In the genomic region with DNA sequence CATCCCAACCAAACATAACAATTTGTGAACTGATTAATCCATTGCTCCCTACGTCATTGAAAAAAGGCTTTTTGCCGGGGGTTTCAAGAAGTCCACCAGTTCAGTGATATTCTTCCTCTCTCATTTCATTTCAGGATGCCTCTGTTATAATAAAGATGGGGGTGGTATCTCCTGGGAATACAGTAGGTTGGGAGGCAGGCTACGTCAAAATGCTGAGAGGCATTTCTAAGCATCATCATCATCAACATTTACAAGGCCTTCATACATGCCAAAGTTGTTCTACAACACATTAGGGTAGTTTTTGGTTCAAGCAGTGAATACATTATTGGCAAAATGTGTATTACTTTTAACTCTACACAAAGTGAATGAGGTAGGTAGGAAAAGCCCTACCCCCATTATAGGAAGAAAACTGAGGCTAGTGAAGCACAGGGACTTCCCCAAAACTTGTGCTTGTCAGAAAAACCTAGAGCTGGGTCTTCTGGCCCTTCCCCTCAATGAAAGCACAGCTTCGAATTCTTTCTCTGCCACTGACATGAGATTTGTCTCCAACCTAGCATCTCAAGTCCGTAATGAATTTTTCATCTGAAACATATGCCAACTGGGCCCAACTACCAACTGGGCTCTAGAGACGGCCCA, we compare ENCODE assay signal across 8 cellular contexts. TPM values are rescaled to one million over a fixed set of nuclear protein-coding genes. Genes with fewer than 3 reads are reported as not detected.
DNase-seq lines count a peak whose midpoint lies in the region; ATAC-seq and TF ChIP-seq lines count a peak whose summit lies in the region.

No MANE protein-coding gene starts in this region.

- TF ChIP-seq CTCF in fibroblast of the aortic adventitia (IDR thresholded peaks at IDR 0.05; ENCODE audit: insufficient read depth, low read length) = no peak

- ATAC-seq in GM18519 (IDR thresholded peaks at IDR 0.05; ENCODE audit: low FRiP score, unreplicated experiment) (peak; percentile 9), HG02623 (IDR thresholded peaks at IDR 0.05; ENCODE audit: unreplicated experiment) (peak; percentile 4)

- H3K4me3 ChIP-seq in fibroblast of the aortic adventitia (ENCODE audit: low read depth, low read length) (peak overlapping the region; percentile 88), skin epidermis (peak overlapping the region; percentile 55 to 80 (median 73))

- peak overlapping the region; percentile 80 to 99 (median 94) for H3K27ac ChIP-seq in skin epidermis

- DNase-seq in RPMI8226 = peak; percentile 16
- no peak for DNase-seq in fibroblast of the aortic adventitia (ENCODE audit: low read depth)
- no peak for DNase-seq in stimulated activated CD4-positive, alpha-beta T cell treated with anti-CD3 and anti-CD28 coated beads, Interleukin-1b, Interleukin-23, amount 100 ng/mL, for 48 hours
- no peak for DNase-seq in putamen (ENCODE audit: low spot score)
- no peak for DNase-seq in DMS153 (lab: John Stamatoyannopoulos, UW)

RNA-seq across cellular contexts. Expression of a gene that starts 11.3 kb away (rescaled TPM):
- 35.8 and 117 TPM in 2 replicates for total RNA-seq in fibroblast of the aortic adventitia (ENCODE audit: low replicate concordance)
